ENCODE assay signal across 8 cellular contexts in the genomic region with DNA sequence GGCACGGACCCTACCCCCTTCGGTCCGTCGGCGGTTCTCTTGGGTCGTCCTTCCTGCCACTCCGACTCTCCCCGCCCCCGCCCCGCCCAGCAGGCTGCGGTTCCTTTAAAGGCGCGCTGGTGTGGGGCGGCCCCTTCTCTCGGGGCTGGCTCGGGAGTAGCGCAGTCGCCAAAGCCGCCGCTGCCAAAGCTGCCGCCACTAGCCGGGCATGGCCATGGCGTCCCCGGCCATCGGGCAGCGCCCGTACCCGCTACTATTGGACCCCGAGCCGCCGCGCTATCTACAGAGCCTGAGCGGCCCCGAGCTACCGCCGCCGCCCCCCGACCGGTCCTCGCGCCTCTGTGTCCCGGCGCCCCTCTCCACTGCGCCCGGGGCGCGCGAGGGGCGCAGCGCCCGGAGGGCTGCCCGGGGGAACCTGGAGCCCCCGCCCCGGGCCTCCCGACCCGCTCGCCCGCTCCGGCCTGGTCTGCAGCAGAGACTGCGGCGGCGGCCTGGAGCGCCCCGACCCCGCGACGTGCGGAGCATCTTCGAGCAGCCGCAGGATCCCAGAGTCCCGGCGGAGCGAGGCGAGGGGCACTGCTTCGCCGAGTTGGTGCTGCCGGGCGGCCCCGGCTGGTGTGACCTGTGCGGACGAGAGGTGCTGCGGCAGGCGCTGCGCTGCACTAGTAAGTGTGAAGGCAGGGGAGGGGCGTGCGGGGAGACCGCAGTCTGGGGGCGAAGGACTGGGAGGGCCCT. TPM values are rescaled to one million over a fixed set of nuclear protein-coding genes. Genes with fewer than 3 reads are reported as not detected.
DNase-seq lines count a peak whose midpoint lies in the region; ATAC-seq and TF ChIP-seq lines count a peak whose summit lies in the region.

TSS of gene RASSF5 (plus strand) at position 137 of the 735 bp plus-strand sequence. CDS start at position 209, 72 bp downstream.

- ATAC-seq in DND-41 (ENCODE audit: insufficient read depth, low read depth) = peak; percentile 74

- TF ChIP-seq CTCF in DND-41 (IDR thresholded peaks at IDR 0.05; ENCODE audit: borderline replicate concordance, extremely low read depth, low read length, poor library complexity, severe bottlenecking) (no peak), lower leg skin (IDR thresholded peaks at IDR 0.05) (no peak)

- H3K9me3 Mint-ChIP-seq in activated CD4-positive, alpha-beta T cell treated with anti-CD3 and anti-CD28 coated beads, Interleukin-2, amount 10 ng/mL, durations not matched to agents 24 days and 14 days = no peaks in the 10 kb centered on the region

- H3K27ac Mint-ChIP-seq in activated CD4-positive, alpha-beta T cell treated with anti-CD3 and anti-CD28 coated beads, Interleukin-2, amount 10 ng/mL, durations not matched to agents 24 days and 14 days = peak within 1 kb of the TSS; percentile 58

- H3K4me1 Mint-ChIP-seq in activated CD4-positive, alpha-beta T cell treated with anti-CD3 and anti-CD28 coated beads, Interleukin-2, amount 10 ng/mL, durations not matched to agents 24 days and 14 days = peaks cover 41% of the 10 kb centered on the region

- no peak within 1 kb of the TSS for H3K4me2 ChIP-seq in DND-41 (ENCODE audit: insufficient read depth, low read length)

- H3K36me3 Mint-ChIP-seq in activated CD4-positive, alpha-beta T cell treated with anti-CD3 and anti-CD28 coated beads, Interleukin-2, amount 10 ng/mL, durations not matched to agents 24 days and 14 days (ENCODE audit: low read depth) = peaks cover 12% of the 10 kb centered on the region

- H3K27me3 Mint-ChIP-seq in activated CD4-positive, alpha-beta T cell treated with anti-CD3 and anti-CD28 coated beads, Interleukin-2, amount 10 ng/mL, durations not matched to agents 24 days and 14 days = peaks cover 22% of the 10 kb centered on the region

- 2 to 3% methylated on average over 22 to 23 of the region's 88 CpGs for WGBS in lower leg skin, 2 donors

- no peaks in the 10 kb centered on the region for H3K9me3 ChIP-seq in DND-41 (ENCODE audit: insufficient read depth, low read length, severe bottlenecking)

- H3K9ac ChIP-seq in DND-41 (ENCODE audit: low read depth, low read length) = no peak within 1 kb of the TSS

- H3K4me3 Mint-ChIP-seq in activated CD4-positive, alpha-beta T cell treated with anti-CD3 and anti-CD28 coated beads, Interleukin-2, amount 10 ng/mL, durations not matched to agents 24 days and 14 days = peak within 1 kb of the TSS; percentile 80

- H3K36me3 ChIP-seq in DND-41 (ENCODE audit: insufficient read depth, low read length) = no peaks in the 10 kb centered on the region

- intact Hi-C loops in activated CD4-positive, alpha-beta T cell treated with anti-CD3 and anti-CD28 coated beads, Interleukin-2, amount 10 ng/mL, durations not matched to agents 24 days and 14 days (cut with micrococcal nuclease) = loop anchor here (5.0 kb wide), 1 partner anchor 40 kb away; no protein-coding TSS in a partner anchor
- intact Hi-C loops in lower leg skin (cut with DNase I; ENCODE audit: low total_unique reads) = no loop called here

- peak in 1 of 2 donors; percentile 42 for TF ChIP-seq POLR2A in lower leg skin (IDR thresholded peaks at IDR 0.05)

- no peak within 1 kb of the TSS for H3K27ac ChIP-seq in DND-41 (ENCODE audit: low read length)

- H3K4me3 ChIP-seq in DND-41 (ENCODE audit: low read depth in 1 of 2, low read length in 2 of 2) = no peak within 1 kb of the TSS
- H3K4me3 ChIP-seq in lower leg skin (ENCODE audit: low read depth, poor library complexity, severe bottlenecking) = peak within 1 kb of the TSS; percentile 71

- H3K27me3 ChIP-seq in DND-41 (ENCODE audit: insufficient read depth, low read length, poor library complexity) = peaks cover 4% of the 10 kb centered on the region

- no peaks in the 10 kb centered on the region for H4K20me1 ChIP-seq in DND-41 (ENCODE audit: insufficient read depth, low read length)

- H3K79me2 ChIP-seq in DND-41 (ENCODE audit: insufficient read depth, low read length) = no peaks in the 10 kb centered on the region

- DNase-seq in DND-41 = peak; percentile 53
- peak; percentile 25 for DNase-seq in GOT3 (lab: John Stamatoyannopoulos, UW)
- peak; percentile 72 for DNase-seq in NCI-H146 (lab: John Stamatoyannopoulos, UW)
- peak; percentile 96 for DNase-seq in activated CD4-positive, alpha-beta T cell treated with anti-CD3 and anti-CD28 coated beads, Interleukin-2, amount 10 ng/mL, durations not matched to agents 24 days and 14 days
- DNase-seq in dedifferentiated amniotic fluid mesenchymal stem cell (ENCODE audit: extremely low spot score) = peak; percentile 36
- peak; percentile 90 to 97 for DNase-seq in lower leg skin (ENCODE audit: low spot score in 2 of 2)
- DNase-seq in stimulated activated CD4-positive, alpha-beta T cell treated with anti-CD3 and anti-CD28 coated beads, TNF-alpha, amount 100 ng/mL, for 1 hour (ENCODE audit: low read depth in 3 of 3, low spot score in 1 of 3) = peak; percentile 58 to 72 (median 60)
- no peak for DNase-seq in superior temporal gyrus (ENCODE audit: extremely low spot score)

- H3K4me1 ChIP-seq in DND-41 (ENCODE audit: insufficient read depth, low read length) = no peaks in the 10 kb centered on the region

- H2AFZ ChIP-seq in DND-41 (ENCODE audit: low read depth, low read length) = no peak within 1 kb of the TSS

RNA-seq across cellular contexts. Expression of gene RASSF5, which starts in this region (rescaled TPM):
- 193 and 196 TPM in 2 replicates for total RNA-seq in activated CD4-positive, alpha-beta T cell treated with anti-CD3 and anti-CD28 coated beads, Interleukin-2, amount 10 ng/mL, durations not matched to agents 24 days and 14 days
- total RNA-seq in lower leg skin = 100 to 1,000 TPM in 1 of 4 donors, 10 to 100 TPM in 3; 81.3 to 102 (median 86.1) TPM
